Comparison of ENCODE assay signal across 8 cellular contexts in the genomic region with DNA sequence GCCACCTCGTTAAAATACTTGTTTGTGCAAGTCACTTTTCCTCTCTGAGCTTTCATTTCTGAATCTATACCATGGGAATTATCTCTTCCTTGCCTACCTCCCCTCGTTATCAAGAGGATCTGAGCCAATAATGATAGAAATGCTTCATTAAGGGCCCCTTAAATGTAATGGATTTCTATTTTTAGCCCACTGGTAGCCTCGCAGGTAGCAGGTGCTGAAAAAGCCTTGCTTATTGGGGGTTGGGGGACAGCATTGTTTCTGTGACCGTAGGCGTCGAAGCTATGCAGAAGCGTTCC. TPM values are rescaled to one million over a fixed set of nuclear protein-coding genes. Genes with fewer than 3 reads are reported as not detected.
DNase-seq lines count a peak whose midpoint lies in the region; ATAC-seq and TF ChIP-seq lines count a peak whose summit lies in the region.

No MANE protein-coding gene starts in this region.

- H3K36me3 ChIP-seq in OCI-LY1 (ENCODE audit: insufficient read depth, low read length) (peaks cover 5% of the 10 kb centered on the region; the same call in 1 of the 2 replicates), trophoblast cell (ENCODE audit: control insufficient read depth in 1 of 2, insufficient read depth in 2 of 2, low read length in 2 of 2) (no peaks in the 10 kb centered on the region)

- no peaks in the 10 kb centered on the region for H3K9me2 ChIP-seq in OCI-LY1 (ENCODE audit: low read depth, low read length)

- no peak for ATAC-seq in GM18517 (IDR thresholded peaks at IDR 0.05; ENCODE audit: unreplicated experiment)
- ATAC-seq in HG02938 (IDR thresholded peaks at IDR 0.05; ENCODE audit: unreplicated experiment) = no peak

- peak overlapping the region; percentile 52 for H2BK120ac ChIP-seq in trophoblast cell (ENCODE audit: insufficient read depth, low read length, poor library complexity)

- H3K9me3 ChIP-seq in OCI-LY1 (ENCODE audit: low read length) (no peaks in the 10 kb centered on the region), trophoblast cell (ENCODE audit: insufficient read depth, low read depth, low read length) (no peaks in the 10 kb centered on the region)

- no peaks in the 10 kb centered on the region for H4K20me1 ChIP-seq in OCI-LY1 (ENCODE audit: insufficient read depth, low read length)

- H2AK5ac ChIP-seq in trophoblast cell (ENCODE audit: low read length) = no peak overlapping the region

- peak overlapping the region; percentile 74 for H3K9ac ChIP-seq in OCI-LY1 (ENCODE audit: low read length)
- H3K9ac ChIP-seq in trophoblast cell (ENCODE audit: low read length) = peak overlapping the region; percentile 15

- H2BK5ac ChIP-seq in trophoblast cell (ENCODE audit: low read depth, low read length, poor library complexity) = no peak overlapping the region

- H3K4me1 ChIP-seq in OCI-LY1 (ENCODE audit: insufficient read depth, low read length, severe bottlenecking) = peaks cover 51% of the 10 kb centered on the region
- peaks cover 0 to 2% of the 10 kb centered on the region in 2 experiments for H3K4me1 ChIP-seq in trophoblast cell (ENCODE audit: control insufficient read depth in 1 of 2, insufficient read depth in 2 of 2, low read length in 2 of 2)

- peak; percentile 6 for DNase-seq in ELR (ENCODE audit: low read depth)
- DNase-seq in erythroblast (lab: John Stamatoyannopoulos, UW) = no peak
- peak in 1 of 2 donors; percentile 47 for DNase-seq in trophoblast cell
- no peak for DNase-seq in kidney tubule cell (ENCODE audit: low spot score)
- DNase-seq in stimulated activated CD4-positive, alpha-beta T cell treated with anti-CD3 and anti-CD28 coated beads, Interleukin-4, amount 100 ng/mL, for 24 hours = no peak

- H3K18ac ChIP-seq in trophoblast cell (ENCODE audit: low read length) = peak overlapping the region; percentile 77

- peak overlapping the region; percentile 64 for H3K4ac ChIP-seq in trophoblast cell (ENCODE audit: low read depth, low read length)

- peak overlapping the region; percentile 35; the same call in 1 of the 2 replicates for H2AFZ ChIP-seq in OCI-LY1 (ENCODE audit: low read length)
- H2AFZ ChIP-seq in trophoblast cell (ENCODE audit: insufficient read depth, low read length, poor library complexity) = peak overlapping the region; percentile 99

- no peaks in the 10 kb centered on the region for H3K27me3 ChIP-seq in OCI-LY1 (ENCODE audit: insufficient read depth, low read length)
- H3K27me3 ChIP-seq in trophoblast cell (ENCODE audit: insufficient read depth, low read length) = no peaks in the 10 kb centered on the region

- H3K4me2 ChIP-seq in OCI-LY1 (ENCODE audit: low read length) = peak overlapping the region; percentile 78
- peak overlapping the region; percentile 96 for H3K4me2 ChIP-seq in trophoblast cell (ENCODE audit: low read length)

- peaks cover 9% of the 10 kb centered on the region for H3K79me1 ChIP-seq in trophoblast cell (ENCODE audit: low read length)

- H3K23ac ChIP-seq in trophoblast cell (ENCODE audit: low read length) = no peak overlapping the region

- no peak overlapping the region for H4K12ac ChIP-seq in trophoblast cell (ENCODE audit: low read depth, low read length)

- peak overlapping the region; percentile 65 for H2BK12ac ChIP-seq in trophoblast cell (ENCODE audit: low read length)

- H3K79me2 ChIP-seq in OCI-LY1 (ENCODE audit: insufficient read depth, low read length) = peaks cover 41% of the 10 kb centered on the region
- H3K79me2 ChIP-seq in trophoblast cell (ENCODE audit: control insufficient read depth, insufficient read depth, low read length, poor library complexity) = peaks cover 13% of the 10 kb centered on the region

- peak overlapping the region; percentile 84 for H3K14ac ChIP-seq in trophoblast cell (ENCODE audit: low read length)

- H3F3A ChIP-seq in OCI-LY1 (ENCODE audit: insufficient read depth, low read length) = 0 out of 2 replicates have a peak, but pooled peaks cover 4% of the 10 kb centered on the region

- H3K4me3 ChIP-seq in OCI-LY1 (ENCODE audit: low read depth, low read length, poor library complexity, severe bottlenecking) (peak overlapping the region; percentile 74), trophoblast cell (ENCODE audit: low read depth, low read length) (peak overlapping the region; percentile 84)

- peak overlapping the region; percentile 76 for H3K27ac ChIP-seq in OCI-LY1 (ENCODE audit: low read depth, low read length, poor library complexity, severe bottlenecking)
- no peak overlapping the region for H3K27ac ChIP-seq in trophoblast cell (ENCODE audit: low read depth, low read length)

- peak; percentile 60 for TF ChIP-seq POLR2A in erythroblast (IDR thresholded peaks at IDR 0.05; ENCODE audit: low read length)

- no peak for TF ChIP-seq CTCF in OCI-LY1 (IDR thresholded peaks at IDR 0.05; ENCODE audit: low read length)

- H4K91ac ChIP-seq in trophoblast cell (ENCODE audit: low read depth, low read length) = peak overlapping the region; percentile 51

- peak overlapping the region; percentile 83 for H4K8ac ChIP-seq in trophoblast cell (ENCODE audit: low read depth, low read length)

- WGBS in trophoblast cell (ENCODE audit: extremely low coverage, insufficient coverage, insufficient read length) = no CpG with 5 or more reads among the region's 7 CpGs

RNA-seq across cellular contexts. Expression of a gene that starts 0.5 kb away (rescaled TPM):
- 50.5 and 52.4 TPM in 2 replicates for polyA plus RNA-seq in trophoblast cell (2013)
